Comparison of ENCODE assay signal across 34 cellular contexts in the genomic region with DNA sequence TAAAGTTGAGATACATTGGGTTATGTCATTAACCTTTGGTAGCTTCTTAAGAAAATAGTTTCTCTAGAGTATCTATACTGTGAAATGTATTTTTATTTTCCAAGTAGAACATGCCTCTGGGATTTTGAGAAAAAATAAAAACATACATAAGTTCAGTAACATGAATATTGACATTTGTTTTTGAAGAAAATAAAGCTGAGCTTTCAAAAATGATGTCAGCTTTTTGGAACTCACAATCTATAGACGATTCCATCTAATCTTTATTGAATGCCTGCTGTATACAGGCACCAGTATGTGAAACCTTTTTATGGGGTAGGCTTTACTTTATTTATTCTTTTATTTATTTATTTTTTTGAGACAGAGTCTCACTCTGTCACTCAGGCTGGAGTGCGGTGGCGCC.
"Had no signal": no experiment of that assay in that cellular context is flagged by ENCODE, and none has a peak within 500 bp of the region (broad histone marks: within the 10 kb centered on the region; RNA-seq: fewer than 3 reads in every experiment).

No MANE protein-coding gene starts in this region.

- H3K4me3 ChIP-seq: adrenal gland, body of pancreas, breast epithelium had no signal

- H3K9me3 ChIP-seq: adrenal gland, body of pancreas, breast epithelium had no signal

- DNase-seq: activated B cell treated with CpG ODN at 0.5 μM for 24 hours; activated CD4-positive, alpha-beta memory T cell treated with anti-CD3 and anti-CD28 coated beads for 36 hours; activated CD4-positive, alpha-beta T cell treated with anti-CD3 and anti-CD28 coated beads for 4 hours; activated CD4-positive, alpha-beta T cell treated with anti-CD3 and anti-CD28 coated beads, Interleukin-2, amount 10 ng/mL, durations not matched to agents 24 days and 14 days; activated CD4-positive, alpha-beta T cell treated with anti-CD3 and anti-CD28 coated beads, Interleukin-2, amount 50 U/mL, for 1 hour; activated CD4-positive, alpha-beta T cell treated with anti-CD3 and anti-CD28 coated beads, Interleukin-2, amount 50 U/mL, for 4 hours; activated CD4-positive, CD25-positive, alpha-beta regulatory T cell treated with anti-CD3 and anti-CD28 coated beads, Interleukin-2, amount 50 U/mL, for 72 hours; activated CD8-positive, alpha-beta memory T cell treated with anti-CD3 and anti-CD28 coated beads, Interleukin-2, amount 50 U/mL, for 4 hours; activated CD8-positive, alpha-beta T cell treated with anti-CD3 and anti-CD28 coated beads for 36 hours; activated effector memory CD4-positive, alpha-beta T cell treated with anti-CD3 and anti-CD28 coated beads, Interleukin-2, amount 50 U/mL, for 16 hours; activated gamma-delta T cell treated with Interleukin-2 at 50 U/mL for 16 hours; activated naive CD4-positive, alpha-beta T cell; activated naive CD4-positive, alpha-beta T cell treated with anti-CD3 and anti-CD28 coated beads for 36 hours; activated naive CD4-positive, alpha-beta T cell treated with anti-CD3 and anti-CD28 coated beads, Interleukin-2, amount 50 U/mL, for 16 hours; activated naive CD8-positive, alpha-beta T cell treated with anti-CD3 and anti-CD28 coated beads for 36 hours; activated T-cell treated with anti-CD3 and anti-CD28 coated beads for 4 hours; activated T-cell treated with anti-CD3 and anti-CD28 coated beads, Interleukin-2, amount 50 U/mL, for 1 hour; activated T-cell treated with anti-CD3 and anti-CD28 coated beads, Interleukin-2, amount 50 U/mL, for 4 hours; activated T-cell treated with anti-CD3 and anti-CD28 coated beads, Interleukin-2, amount 50 U/mL, for 72 hours; adrenal gland; amniotic stem cell; aorta; body of pancreas; brain microvascular endothelial cell; central memory CD4-positive, alpha-beta T cell; T-helper 1 cell; T-helper 2 cell; T-helper 9 cell had no signal

- ATAC-seq: activated CD8-positive, alpha-beta T cell treated with anti-CD3 and anti-CD28 coated beads for 36 hours; activated naive CD4-positive, alpha-beta T cell treated with anti-CD3 and anti-CD28 coated beads, Interleukin-2, amount 50 U/mL, for 72 hours; activated T-cell treated with anti-CD3 and anti-CD28 coated beads, Interleukin-2, amount 50 U/mL, for 4 hours; activated T-cell treated with anti-CD3 and anti-CD28 coated beads, Interleukin-2, amount 50 U/mL, for 72 hours; activated T-helper 17 cell treated with anti-CD3 and anti-CD28 coated beads, Interleukin-2, amount 50 U/mL, for 72 hours; body of pancreas had no signal

- H3K4me1 ChIP-seq: adrenal gland, breast epithelium had no signal

- H3K27me3 ChIP-seq: adrenal gland, body of pancreas, brain microvascular endothelial cell had no signal

- H3K36me3 ChIP-seq: adrenal gland, brain microvascular endothelial cell, breast epithelium had no signal

- FAIRE-seq: astrocyte, TTC549 had no signal

- H3K27ac ChIP-seq: adrenal gland, body of pancreas, brain microvascular endothelial cell, breast epithelium, VCaP had no signal
